Comparison of ENCODE assay signal across 10 cellular contexts in the genomic region with DNA sequence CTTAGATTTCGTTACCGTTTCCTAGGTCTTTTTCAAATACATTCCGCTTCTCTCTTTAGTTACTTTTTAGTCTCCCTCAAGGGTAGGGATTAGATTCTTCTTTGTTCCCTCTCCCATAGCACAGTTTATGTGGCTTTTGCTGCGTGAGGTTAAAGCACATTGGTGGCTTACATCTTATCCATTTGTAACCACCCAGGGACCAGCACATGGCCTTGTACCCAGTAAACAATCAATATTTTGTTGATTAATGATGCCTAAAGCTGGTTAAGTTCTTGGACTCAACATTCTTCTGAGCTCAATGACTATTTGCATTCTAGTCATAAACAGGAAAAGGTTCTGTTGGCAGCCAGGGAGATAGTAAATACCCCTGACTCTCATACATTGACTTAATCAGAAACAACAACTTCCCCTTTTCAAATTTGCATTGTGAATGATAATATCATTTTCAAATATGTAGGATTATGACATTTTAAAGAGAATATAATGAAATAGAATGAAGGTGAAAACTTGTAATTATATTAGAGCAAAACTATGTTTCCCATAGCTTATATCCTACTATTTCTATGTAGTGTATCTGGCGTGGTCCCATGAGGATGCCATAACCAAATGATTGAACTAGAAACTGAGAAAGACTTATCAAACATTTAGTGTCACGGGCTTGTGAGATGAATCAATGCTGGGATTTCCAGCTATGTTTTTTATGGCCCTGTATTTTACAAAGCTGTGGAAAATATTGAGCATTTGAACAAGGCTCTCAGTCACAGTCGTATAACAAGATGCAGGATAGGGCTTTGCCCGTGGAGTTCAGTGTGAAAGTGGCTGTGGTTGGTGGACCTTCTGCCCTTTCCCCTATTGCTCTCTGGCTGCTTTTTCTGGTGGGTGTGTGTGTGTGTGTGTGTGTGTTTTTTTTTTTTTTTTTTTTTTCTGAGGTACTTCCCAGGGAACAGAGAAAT.
DNase-seq lines count a peak whose midpoint lies in the region; ATAC-seq and TF ChIP-seq lines count a peak whose summit lies in the region.
"Had no signal": no experiment of that assay in that cellular context is flagged by ENCODE, and none has a peak within 500 bp of the region (broad histone marks: within the 10 kb centered on the region; RNA-seq: fewer than 3 reads in every experiment).

No MANE protein-coding gene starts in this region.

- H3K27ac Mint-ChIP-seq in activated T-cell treated with anti-CD3 and anti-CD28 coated beads, Interleukin-2, amount 50 U/mL, for 24 hours = peak overlapping the region; percentile 42

- no peaks in the 10 kb centered on the region for H3F3A ChIP-seq in PC-9 (ENCODE audit: insufficient read depth, low read depth)

- H3K9me2 ChIP-seq in PC-9 (ENCODE audit: insufficient read depth) = no peaks in the 10 kb centered on the region

- H3K4me1 Mint-ChIP-seq in activated T-cell treated with anti-CD3 and anti-CD28 coated beads, Interleukin-2, amount 50 U/mL, for 24 hours (ENCODE audit: low read depth) = peaks cover 25% of the 10 kb centered on the region

- H4K20me1 ChIP-seq in PC-9 (ENCODE audit: insufficient read depth) = no peaks in the 10 kb centered on the region; the same call in 1 of the 2 replicates

- H3K9me3 ChIP-seq in psoas muscle (no peaks in the 10 kb centered on the region), aorta (ENCODE audit: control insufficient read depth, low read length) (peaks cover 3% of the 10 kb centered on the region), PC-9 (ENCODE audit: insufficient read depth, low read depth) (peaks cover 3% of the 10 kb centered on the region; the same call in 1 of the 2 replicates)
- H3K9me3 ChIP-seq: colonic mucosa had no signal

- peaks cover 23% of the 10 kb centered on the region for H3K27me3 Mint-ChIP-seq in activated T-cell treated with anti-CD3 and anti-CD28 coated beads, Interleukin-2, amount 50 U/mL, for 24 hours

- no peaks in the 10 kb centered on the region for H3K79me2 ChIP-seq in PC-9 (ENCODE audit: low read depth)

- H3K4me1 ChIP-seq in psoas muscle = no peaks in the 10 kb centered on the region
- no peaks in the 10 kb centered on the region for H3K4me1 ChIP-seq in aorta (ENCODE audit: control insufficient read depth in 1 of 2, insufficient read depth in 2 of 2, low read length in 2 of 2)
- no peaks in the 10 kb centered on the region for H3K4me1 ChIP-seq in PC-9 (replicated peaks; ENCODE audit: insufficient read depth)
- H3K4me1 ChIP-seq: colonic mucosa had no signal

- no peak overlapping the region for H2AFZ ChIP-seq in PC-9

- H3K4me3 ChIP-seq in psoas muscle (no peak overlapping the region), aorta (ENCODE audit: low read length in 2 of 2) (no peak overlapping the region), PC-9 (no peak overlapping the region)
- H3K4me3 ChIP-seq: colonic mucosa had no signal

- H3K27me3 ChIP-seq in psoas muscle (ENCODE audit: insufficient read depth in 3 of 3, low read length in 2 of 3) = no peaks in the 10 kb centered on the region
- H3K27me3 ChIP-seq in aorta (ENCODE audit: control insufficient read depth in 1 of 2, insufficient read depth in 2 of 2, low read length in 1 of 2) = no peaks in the 10 kb centered on the region
- peaks cover 81% of the 10 kb centered on the region for H3K27me3 ChIP-seq in PC-9 (ENCODE audit: insufficient read depth, low read depth)
- H3K27me3 ChIP-seq: colonic mucosa had no signal

- no peak overlapping the region for H3K4me3 Mint-ChIP-seq in activated T-cell treated with anti-CD3 and anti-CD28 coated beads, Interleukin-2, amount 50 U/mL, for 24 hours

- no peaks in the 10 kb centered on the region for H3K9me3 Mint-ChIP-seq in activated T-cell treated with anti-CD3 and anti-CD28 coated beads, Interleukin-2, amount 50 U/mL, for 24 hours

- CTCF ChIA-PET in PC-9 (lab: Charles Lee) = no interaction called here

- POLR2A ChIA-PET in PC-9 (lab: Charles Lee; ENCODE audit: unreplicated experiment) = no interaction called here

- TF ChIP-seq CTCF in GM13976 (IDR thresholded peaks at IDR 0.05; ENCODE audit: borderline replicate concordance, control extremely low read depth, extremely low read depth, insufficient read depth, missing control alignments) (no peak), psoas muscle (IDR thresholded peaks at IDR 0.05) (no peak), PC-9 (conservative IDR thresholded peaks at IDR 0.05) (no peak)

- H3K36me3 Mint-ChIP-seq in activated T-cell treated with anti-CD3 and anti-CD28 coated beads, Interleukin-2, amount 50 U/mL, for 24 hours (ENCODE audit: low read depth) = no peaks in the 10 kb centered on the region

- H3K4me2 ChIP-seq in PC-9 = no peak overlapping the region

- ATAC-seq in GM19372 (IDR thresholded peaks at IDR 0.05; ENCODE audit: low read depth, unreplicated experiment) (peak; percentile 76), HG02981 (IDR thresholded peaks at IDR 0.05; ENCODE audit: unreplicated experiment) (peak; percentile 88), psoas muscle (no peak), aorta (ENCODE audit: low FRiP score) (no peak)

- BruUV-seq in PC-9 (replicated peaks; lab: Mats Ljungman, UMichigan) = no TSS peak

- intact Hi-C loops in psoas muscle (cut with DNase I) = no loop called here
- intact Hi-C loops in aorta (cut with DNase I) = no loop called here
- intact Hi-C loops in PC-9 (cut with micrococcal nuclease; ENCODE audit: unreplicated experiment) = no loop called here

- WGBS in psoas muscle, 3 donors = 67 to 76% (median 75%) methylated on average over 8 of the region's 8 CpGs
- 87 to 89% methylated on average over 8 of the region's 8 CpGs for WGBS in aorta, 2 donors

- H3K27ac ChIP-seq in psoas muscle (no peak overlapping the region), aorta (ENCODE audit: low read depth in 1 of 2, low read length in 2 of 2) (no peak overlapping the region), PC-9 (no peak overlapping the region)
- H3K27ac ChIP-seq: colonic mucosa had no signal

- in situ Hi-C loops in GM13976 (cut with MboI; ENCODE audit: low sequenced_read_pairs, unreplicated experiment) = no loop called here

- DNase-seq in GM13976 (ENCODE audit: low spot score) = peak; percentile 49
- no peak for DNase-seq in activated T-cell treated with anti-CD3 and anti-CD28 coated beads, Interleukin-2, amount 50 U/mL, for 24 hours
- no peak for DNase-seq in psoas muscle
- DNase-seq in aorta = no peak
- no peak for DNase-seq in PC-9
- no peak for DNase-seq in ureter (ENCODE audit: low spot score)
- DNase-seq: Calu3, colonic mucosa had no signal

- H3K36me3 ChIP-seq in psoas muscle (ENCODE audit: insufficient read depth in 1 of 2, low read depth in 1 of 2) (no peaks in the 10 kb centered on the region), aorta (ENCODE audit: control insufficient read depth in 1 of 2, insufficient read depth in 2 of 2, low read length in 1 of 2) (no peaks in the 10 kb centered on the region), PC-9 (ENCODE audit: low read depth) (no peaks in the 10 kb centered on the region)
- H3K36me3 ChIP-seq: colonic mucosa had no signal

Comparison
In these comparisons a context has a peak if more than half of its experiments do, and no peak if none do; other contexts are left out.
1. ATAC-seq: peak in GM19372 (single experiment) and HG02981 (single experiment); none in psoas muscle (0 of 4) and aorta (single experiment).